23 cellular contexts compared by ENCODE assay signal in genomic region chr7:32092346-32092745, GRCh38. TPM values are rescaled to one million over a fixed set of nuclear protein-coding genes. Genes with fewer than 3 reads are reported as not detected.
A peak's percentile ranks its signal among the peaks of the same experiment; 100 is the strongest.
DNase-seq lines count a peak whose midpoint lies in the region; ATAC-seq, FAIRE-seq and TF ChIP-seq lines count a peak whose summit lies in the region.
"Had no signal": no experiment of that assay in that cellular context is flagged by ENCODE, and none has a peak within 500 bp of the region (broad histone marks: within the 10 kb centered on the region; RNA-seq: fewer than 3 reads in every experiment).

No MANE protein-coding gene starts in this region.

- H3K27ac Mint-ChIP-seq in MCF 10A (ENCODE audit: low read depth, unreplicated experiment): peak overlapping the region; percentile 54
- H3K27ac Mint-ChIP-seq: CD8-positive, alpha-beta memory T cell; GM23338; IgD-negative memory B cell had no signal

- H3K27ac ChIP-seq in PC-3 (ENCODE audit: low read length): peak overlapping the region; percentile 84
- peak overlapping the region; percentile 91 for H3K27ac ChIP-seq in osteoblast (ENCODE audit: low read depth, low read length)
- H3K27ac ChIP-seq: C4-2B, SK-N-MC had no signal

- CTCF ChIA-PET in PC-3 (lab: Charles Lee): no interaction called here
- CTCF ChIA-PET in MCF 10A (lab: Yijun Ruan, JAX): no interaction called here

- POLR2A ChIA-PET in PC-3 (lab: Charles Lee; ENCODE audit: unreplicated experiment) (no interaction called here), MCF 10A (lab: Yijun Ruan, JAX) (no interaction called here)

- DNase-seq in AG08396 (ENCODE audit: low spot score): peak; percentile 32
- no peak for DNase-seq in PC-3
- no peak for DNase-seq in MCF 10A (ENCODE audit: unreplicated experiment)
- no peak for DNase-seq in osteoblast (ENCODE audit: insufficient read length, low spot score, missing footprints)
- no peak for DNase-seq in NCI-H1048 (lab: John Stamatoyannopoulos, UW)
- DNase-seq in H54 (ENCODE audit: insufficient read length, low spot score): no peak
- DNase-seq: AML-193; Calu3; CD8-positive, alpha-beta memory T cell; DMS153; HCEC 1CT; NCI-H1417; NCI-H1694 treated with DMSO at 0.1 percent for 48 hours; NCI-H526 treated with DMSO at 0.1 percent for 48 hours; OCI-M1; SHP77 treated with DMSO at 0.1 percent for 48 hours had no signal

- intact Hi-C loops in PC-3 (cut with micrococcal nuclease): loop anchor here (2.0 to 5.0 kb wide), 3 partner anchors 70 to 275 kb away; no protein-coding TSS in a partner anchor
- intact Hi-C loops in MCF 10A (cut with micrococcal nuclease): loop anchor here (2.0 kb wide), 1 partner anchor 70 kb away; no protein-coding TSS in a partner anchor

- peak overlapping the region; percentile 49 for H3K4me2 ChIP-seq in PC-3 (ENCODE audit: low read length)
- H3K4me2 ChIP-seq in osteoblast (ENCODE audit: insufficient read depth, low read length): peak overlapping the region; percentile 64
- H3K4me2 ChIP-seq: GM23338 had no signal

- no TSS peak for BruUV-seq in PC-3 (replicated peaks; lab: Mats Ljungman, UMichigan)
- no TSS peak for BruUV-seq in MCF 10A (replicated peaks; lab: Mats Ljungman, UMichigan)

- no peaks in the 10 kb centered on the region for H3K27me3 Mint-ChIP-seq in MCF 10A (ENCODE audit: insufficient read depth, unreplicated experiment)
- H3K27me3 Mint-ChIP-seq: CD8-positive, alpha-beta memory T cell; IgD-negative memory B cell had no signal

- H3K79me2 ChIP-seq in PC-3 (ENCODE audit: low read length): no peaks in the 10 kb centered on the region
- H3K79me2 ChIP-seq in osteoblast (ENCODE audit: insufficient read depth, low read length): no peaks in the 10 kb centered on the region

- no peak for TF ChIP-seq CTCF in PC-3 (conservative IDR thresholded peaks at IDR 0.05; ENCODE audit: low read depth, low read length)
- TF ChIP-seq CTCF in MCF 10A (IDR thresholded peaks at IDR 0.05; ENCODE audit: unreplicated experiment): no peak
- no peak for TF ChIP-seq CTCF in osteoblast (IDR thresholded peaks at IDR 0.05; ENCODE audit: extremely low read depth, low read depth, low read length)

- H4K20me1 ChIP-seq in PC-3 (ENCODE audit: low read length) (no peaks in the 10 kb centered on the region), osteoblast (ENCODE audit: insufficient read depth, low read length) (no peaks in the 10 kb centered on the region)

- H3K9me2 ChIP-seq in PC-3 (replicated peaks; ENCODE audit: low read length): no peaks in the 10 kb centered on the region

- no peak for TF ChIP-seq POLR2A in H54 (IDR thresholded peaks at IDR 0.05; ENCODE audit: low read depth, low read length)

- H3K36me3 ChIP-seq in PC-3 (ENCODE audit: low read depth, low read length): no peaks in the 10 kb centered on the region
- H3K36me3 ChIP-seq in osteoblast (ENCODE audit: insufficient read depth, low read length): no peaks in the 10 kb centered on the region

- ATAC-seq in PC-3 (no peak), GM19328 (IDR thresholded peaks at IDR 0.05; ENCODE audit: unreplicated experiment) (no peak)
- ATAC-seq: GM23338 had no signal

- H3K4me3 Mint-ChIP-seq in MCF 10A (ENCODE audit: unreplicated experiment): no peak overlapping the region
- H3K4me3 Mint-ChIP-seq: CD8-positive, alpha-beta memory T cell; GM23338; IgD-negative memory B cell had no signal

- H3K27me3 ChIP-seq in PC-3 (ENCODE audit: low read length) (no peaks in the 10 kb centered on the region), osteoblast (ENCODE audit: insufficient read depth, low read length) (no peaks in the 10 kb centered on the region)

- no peaks in the 10 kb centered on the region for H3F3A ChIP-seq in PC-3 (ENCODE audit: low read length, unreplicated experiment)

- H3K4me1 Mint-ChIP-seq in MCF 10A (ENCODE audit: insufficient read depth, unreplicated experiment): peaks cover 49% of the 10 kb centered on the region
- H3K4me1 Mint-ChIP-seq: CD8-positive, alpha-beta memory T cell; GM23338; IgD-negative memory B cell had no signal

- H2AFZ ChIP-seq in PC-3 (ENCODE audit: low read length): no peak overlapping the region
- H2AFZ ChIP-seq in osteoblast (ENCODE audit: low read length): peak overlapping the region; percentile 57
- H2AFZ ChIP-seq: GM23338 had no signal

- H3K9me3 ChIP-seq in PC-3 (ENCODE audit: low read length) (no peaks in the 10 kb centered on the region), osteoblast (ENCODE audit: low read depth, low read length) (no peaks in the 10 kb centered on the region)

- H3K4me1 ChIP-seq in PC-3 (ENCODE audit: insufficient read depth, low read length): peaks cover 47% of the 10 kb centered on the region
- peaks cover 27% of the 10 kb centered on the region for H3K4me1 ChIP-seq in osteoblast (ENCODE audit: insufficient read depth, low read length)

- H3K4me3 ChIP-seq in PC-3 (ENCODE audit: low read length) (0 out of 2 replicates have a peak overlapping the region, but pooled peaks have one; percentile 3), osteoblast (ENCODE audit: insufficient read depth, low read length) (no peak overlapping the region)
- H3K4me3 ChIP-seq: GM23338, SK-N-MC had no signal

- H3K9me3 Mint-ChIP-seq in MCF 10A (ENCODE audit: unreplicated experiment): peaks cover 7% of the 10 kb centered on the region
- H3K9me3 Mint-ChIP-seq: GM23338 had no signal

- peaks cover 4% of the 10 kb centered on the region for H3K36me3 Mint-ChIP-seq in MCF 10A (ENCODE audit: insufficient read depth, unreplicated experiment)
- H3K36me3 Mint-ChIP-seq: CD8-positive, alpha-beta memory T cell; IgD-negative memory B cell had no signal

- FAIRE-seq in H54 (lab: Jason Lieb, UNC): no peak
- FAIRE-seq: GM12892 had no signal

- H3K9ac ChIP-seq in PC-3 (ENCODE audit: low read length): no peak overlapping the region

RNA-seq across cellular contexts. Expression of gene PDE1C, which starts 22.1 kb away (rescaled TPM):
- 14.1 and 14.4 TPM in 2 replicates for total RNA-seq in PC-3 (2014; rRNA removed)
- 0.14 and 0.27 TPM in 2 replicates for total RNA-seq in MCF 10A (2022)
- total RNA-seq in osteoblast: 143 and 149 TPM in 2 replicates
- total RNA-seq: CD8-positive, alpha-beta memory T cell; G401 had no signal

Comparison
In these comparisons a context has a peak if more than half of its experiments do, and no peak if none do; other contexts are left out.
1. RNA of gene PDE1C, which starts 22.1 kb away (total RNA-seq): 143 to 149 TPM in osteoblast and 14.1 to 14.4 TPM in PC-3; 0.14 to 0.27 TPM in MCF 10A; every median in the first group is over 10 times any median in the second.